Comparison of ENCODE assay signal across 7 cellular contexts in genomic region chr6:4616311-4616710, GRCh38.
"Had no signal": no experiment of that assay in that cellular context is flagged by ENCODE, and none has a peak within 500 bp of the region (broad histone marks: within the 10 kb centered on the region; RNA-seq: fewer than 3 reads in every experiment).

No MANE protein-coding gene starts in this region.

- H3K27ac ChIP-seq: HL-60 had no signal

- DNase-seq: H9, KG1 had no signal

- ATAC-seq: GM23338, HepG2 had no signal

- H3K4me2 ChIP-seq: GM23338 had no signal

- H2AFZ ChIP-seq: GM23338 had no signal

- FAIRE-seq: H1, H54, HepG2 had no signal

- H3K4me3 ChIP-seq: GM23338 had no signal
